ENCODE assay signal across 2 cellular contexts in genomic region chr1:12224092-12224491, GRCh38. TPM values are rescaled to one million over a fixed set of nuclear protein-coding genes. Genes with fewer than 3 reads are reported as not detected.
"Had no signal": no experiment of that assay in that cellular context is flagged by ENCODE, and none has a peak within 500 bp of the region (broad histone marks: within the 10 kb centered on the region; RNA-seq: fewer than 3 reads in every experiment).

No MANE protein-coding gene starts in this region.

RNA-seq across cellular contexts. Expression of gene TNFRSF1B, which starts 57.3 kb away (rescaled TPM):
- total RNA-seq: OCI-LY7, RPMI7951 had no signal
